In the genomic region with DNA sequence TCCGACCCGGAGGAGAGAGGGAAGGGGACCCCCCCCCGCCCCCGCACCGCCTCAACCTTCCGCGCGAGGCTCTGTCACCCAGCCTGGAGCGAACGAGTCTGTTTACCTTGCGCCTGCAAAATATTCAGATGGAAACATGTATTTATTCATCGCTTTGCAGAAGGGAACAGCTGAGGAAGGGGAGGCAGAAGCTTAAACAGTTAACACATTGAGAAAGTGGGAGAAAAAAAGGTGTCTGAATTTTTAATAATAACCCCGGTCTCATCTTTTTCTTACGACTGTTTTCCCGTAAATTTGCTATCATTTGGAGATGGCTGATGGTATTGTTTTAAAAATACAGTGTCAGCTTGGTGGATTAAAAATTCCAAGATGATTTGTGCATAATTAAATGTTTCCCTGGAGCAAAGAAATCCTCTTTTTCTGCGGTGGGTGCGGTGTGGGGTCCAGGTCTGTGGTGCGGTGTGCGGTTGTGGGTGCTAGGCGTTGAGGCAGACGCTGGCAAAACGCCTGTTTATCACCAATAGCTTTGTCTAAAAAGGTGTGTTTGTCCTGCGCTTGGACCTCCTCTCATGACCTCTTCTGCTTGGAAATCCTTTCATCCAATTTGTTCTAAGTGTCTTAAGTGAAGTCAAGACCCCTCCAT, we compare ENCODE assay signal across 22 cellular contexts. TPM values are rescaled to one million over a fixed set of nuclear protein-coding genes. Genes with fewer than 3 reads are reported as not detected.
DNase-seq lines count a peak whose midpoint lies in the region; ATAC-seq, FAIRE-seq and TF ChIP-seq lines count a peak whose summit lies in the region.
"Had no signal": no experiment of that assay in that cellular context is flagged by ENCODE, and none has a peak within 500 bp of the region (broad histone marks: within the 10 kb centered on the region; RNA-seq: fewer than 3 reads in every experiment).

No MANE protein-coding gene starts in this region.

- POLR2A ChIA-PET in H1 (lab: Charles Lee; ENCODE audit: partially characterized antibody) = interaction anchor here (0.6 to 3.4 kb wide), 3 partner anchors 8 to 29 kb away, joined by 4 to 14 read pairs (median 12); no protein-coding TSS in a partner anchor

- H3K14ac ChIP-seq in H1 (ENCODE audit: insufficient read length) (no peak overlapping the region), neuronal stem cell (ENCODE audit: low read length) (peak overlapping the region; percentile 8)

- H4K91ac ChIP-seq in H1 (replicated peaks; ENCODE audit: insufficient read length, low read length) (no peak overlapping the region), neuronal stem cell (ENCODE audit: low read depth, low read length, poor library complexity) (no peak overlapping the region)

- H3K36me3 ChIP-seq in H1 (ENCODE audit: control insufficient read depth in 2 of 4, insufficient read depth in 4 of 4, low read length in 3 of 4) (peaks cover 0 to 26% (median 0%) of the 10 kb centered on the region in 4 experiments; a peak in 1 of 8 replicates), neuronal stem cell (replicated peaks in 1 of 2; ENCODE audit: control insufficient read depth in 2 of 2, insufficient read depth in 2 of 2, low read length in 2 of 2) (no peaks in the 10 kb centered on the region)
- H3K36me3 ChIP-seq: pancreas, Peyer's patch, upper lobe of left lung had no signal

- peaks cover 6 to 36% (median 25%) of the 10 kb centered on the region in 4 experiments for H3K4me1 ChIP-seq in H1 (replicated peaks in 1 of 4; ENCODE audit: control insufficient read depth in 3 of 4, insufficient read depth in 4 of 4, low read length in 3 of 4)
- H3K4me1 ChIP-seq in neuronal stem cell (ENCODE audit: control insufficient read depth in 2 of 2, insufficient read depth in 1 of 2, low read depth in 1 of 2, low read length in 2 of 2) = peaks cover 3 to 6% of the 10 kb centered on the region in 2 donors

- H3K4me3 Mint-ChIP-seq in activated CD8-positive, alpha-beta memory T cell treated with anti-CD3 and anti-CD28 coated beads, Interleukin-2, amount 10 ng/mL, durations not matched to agents 7 days and 5 days = peak overlapping the region; percentile 41
- peak overlapping the region; percentile 77 for H3K4me3 Mint-ChIP-seq in T-helper 17 cell

- H2BK15ac ChIP-seq in H1 (ENCODE audit: low read length) (no peak overlapping the region), neuronal stem cell (ENCODE audit: low read length) (peak overlapping the region; percentile 49)

- peaks cover 5% of the 10 kb centered on the region for H3K36me3 Mint-ChIP-seq in activated CD8-positive, alpha-beta memory T cell treated with anti-CD3 and anti-CD28 coated beads, Interleukin-2, amount 10 ng/mL, durations not matched to agents 7 days and 5 days
- peaks cover 9% of the 10 kb centered on the region for H3K36me3 Mint-ChIP-seq in T-helper 17 cell (ENCODE audit: low read depth)

- H3K4me2 ChIP-seq in H1 (ENCODE audit: insufficient read depth in 1 of 2, low read depth in 2 of 2, low read length in 2 of 2) = peak overlapping the region; percentile 54 to 61
- no peak overlapping the region for H3K4me2 ChIP-seq in neuronal stem cell (ENCODE audit: insufficient read depth, low read length, poor library complexity, severe bottlenecking)

- H4K20me1 ChIP-seq in H1 (replicated peaks in 1 of 2; ENCODE audit: control insufficient read depth in 1 of 2, insufficient read depth in 2 of 2, low read length in 2 of 2) = peaks cover 18 to 27% of the 10 kb centered on the region in 2 experiments

- H3K4me3 ChIP-seq in H1 (ENCODE audit: extremely low read depth in 1 of 4, insufficient read depth in 2 of 4, low read depth in 3 of 4, low read length in 4 of 4) (peak overlapping the region in 1 of 4 experiments; percentile 41; a peak in 3 of 8 replicates), neuronal stem cell (ENCODE audit: low read length in 2 of 2) (no peak overlapping the region)
- H3K4me3 ChIP-seq: pancreas, Peyer's patch, upper lobe of left lung had no signal

- no peaks in the 10 kb centered on the region for H3K9me3 ChIP-seq in T-helper 17 cell (ENCODE audit: control insufficient read depth, low read length, poor library complexity, severe bottlenecking)
- no peaks in the 10 kb centered on the region for H3K9me3 ChIP-seq in H1 (ENCODE audit: insufficient read depth in 2 of 2, low read depth in 1 of 2, low read length in 1 of 2)
- H3K9me3 ChIP-seq in neuronal stem cell (replicated peaks in 1 of 2; ENCODE audit: control insufficient read depth in 2 of 2, insufficient read depth in 1 of 2, low read depth in 1 of 2, low read length in 2 of 2) = peaks cover 0 to 2% of the 10 kb centered on the region in 2 donors
- H3K9me3 ChIP-seq: pancreas, upper lobe of left lung had no signal

- H3K9ac ChIP-seq in H1 (replicated peaks in 1 of 4; ENCODE audit: extremely low read depth in 1 of 4, low read depth in 3 of 4, low read length in 3 of 4) = no peak overlapping the region
- H3K9ac ChIP-seq in neuronal stem cell (ENCODE audit: low read depth, low read length, poor library complexity) = no peak overlapping the region

- no peak for TF ChIP-seq CTCF in H1 (IDR thresholded peaks at IDR 0.05; ENCODE audit: control extremely low read depth in 1 of 3, insufficient read depth in 1 of 3, low read depth in 1 of 3, low read length in 3 of 3)

- H2AK5ac ChIP-seq in H1 (ENCODE audit: low read depth, low read length) (no peak overlapping the region), neuronal stem cell (ENCODE audit: low read depth, low read length) (peak overlapping the region; percentile 70)

- H3K23ac ChIP-seq in H1 (ENCODE audit: insufficient read length) (no peak overlapping the region), neuronal stem cell (ENCODE audit: low read depth, low read length, poor library complexity) (peak overlapping the region; percentile 65)

- peaks cover 58% of the 10 kb centered on the region for H3K27me3 Mint-ChIP-seq in activated CD8-positive, alpha-beta memory T cell treated with anti-CD3 and anti-CD28 coated beads, Interleukin-2, amount 10 ng/mL, durations not matched to agents 7 days and 5 days
- H3K27me3 Mint-ChIP-seq in T-helper 17 cell = peaks cover 40% of the 10 kb centered on the region

- no peak for DNase-seq in activated CD8-positive, alpha-beta memory T cell treated with anti-CD3 and anti-CD28 coated beads, Interleukin-2, amount 10 ng/mL, durations not matched to agents 7 days and 5 days
- no peak for DNase-seq in activated CD8-positive, alpha-beta memory T cell treated with anti-CD3 and anti-CD28 coated beads for 24 hours
- no peak for DNase-seq in T-helper 17 cell
- no peak for DNase-seq in H1 (ENCODE audit: low read depth in 1 of 2, low spot score in 2 of 2)
- DNase-seq in neuronal stem cell (ENCODE audit: low spot score) = no peak
- no peak for DNase-seq in H54 (ENCODE audit: insufficient read length, low spot score)
- no peak for DNase-seq in stimulated activated CD4-positive, alpha-beta T cell treated with anti-CD3 and anti-CD28 coated beads, Interleukin-4, amount 100 ng/mL, for 4 hours
- no peak for DNase-seq in RPMI8226
- DNase-seq: ACHN; activated CD4-positive, CD25-positive, alpha-beta regulatory T cell; erythroblast; HCEC 1CT; mammary epithelial cell; NCI-H2029; NCI-H526 treated with DMSO at 0.1 percent for 48 hours; Peyer's patch; SW 1271 had no signal

- no peak overlapping the region; the same call in 1 of the 2 replicates for H2BK20ac ChIP-seq in H1 (ENCODE audit: low read length)

- H4K5ac ChIP-seq in H1 (ENCODE audit: insufficient read length, low read depth, low read length) = no peak overlapping the region

- H3K9me3 Mint-ChIP-seq in activated CD8-positive, alpha-beta memory T cell treated with anti-CD3 and anti-CD28 coated beads, Interleukin-2, amount 10 ng/mL, durations not matched to agents 7 days and 5 days (ENCODE audit: low read depth) = no peaks in the 10 kb centered on the region

- H4K8ac ChIP-seq in H1 (ENCODE audit: extremely low read depth, insufficient read depth, low read length) (no peak overlapping the region), neuronal stem cell (ENCODE audit: low read depth, low read length) (no peak overlapping the region)

- H3K27ac ChIP-seq in H1 (ENCODE audit: low read depth, low read length) (no peak overlapping the region), neuronal stem cell (replicated peaks; ENCODE audit: low read length) (no peak overlapping the region)
- H3K27ac ChIP-seq: pancreas, Peyer's patch, upper lobe of left lung had no signal

- no peaks in the 10 kb centered on the region for H3K79me2 ChIP-seq in H1 (ENCODE audit: control insufficient read depth in 1 of 2, insufficient read depth in 2 of 2, low read length in 2 of 2)

- TF ChIP-seq POLR2A in H1 (IDR thresholded peaks at IDR 0.05; ENCODE audit: control extremely low read depth in 1 of 2, low read depth in 2 of 2, low read length in 2 of 2) (no peak), H54 (IDR thresholded peaks at IDR 0.05; ENCODE audit: low read depth, low read length) (no peak)

- 7% methylated on average over 21 of the region's 23 CpGs; no CpG with 5 or more reads in 1 of the 2 experiments for WGBS in H1 (ENCODE audit: extremely low coverage in 1 of 2, insufficient coverage in 1 of 2, insufficient read length in 1 of 2, insufficient replicate concordance in 2 of 2, low coverage in 1 of 2, low lambda C conversion rate in 2 of 2, missing lambda C conversion rate in 1 of 2), 2 experiments
- WGBS in neuronal stem cell (ENCODE audit: extremely low coverage in 2 of 2, insufficient read length in 2 of 2, insufficient replicate concordance in 1 of 2), 2 donors = no CpG with 5 or more reads among the region's 23 CpGs

- H3K79me1 ChIP-seq in H1 (ENCODE audit: low read depth, low read length) (no peaks in the 10 kb centered on the region), neuronal stem cell (ENCODE audit: low read depth, low read length) (peaks cover 4% of the 10 kb centered on the region)

- CTCF ChIA-PET in activated CD8-positive, alpha-beta memory T cell treated with anti-CD3 and anti-CD28 coated beads, Interleukin-2, amount 10 ng/mL, durations not matched to agents 7 days and 5 days (lab: Charles Lee) = interaction anchor here (1.0 kb wide), 1 partner anchor 240 kb away, joined by 3 read pairs; no protein-coding TSS in a partner anchor
- CTCF ChIA-PET in H1 (lab: Charles Lee; ENCODE audit: partially characterized antibody) = interaction anchor here (0.6 to 1.7 kb wide), 5 partner anchors 9 to 434 kb away, joined by 3 to 7 read pairs (median 3); no protein-coding TSS in a partner anchor

- H2BK5ac ChIP-seq in H1 (ENCODE audit: low read depth, low read length) (no peak overlapping the region), neuronal stem cell (ENCODE audit: low read length) (no peak overlapping the region)

- no peak for ATAC-seq in activated CD8-positive, alpha-beta memory T cell treated with anti-CD3 and anti-CD28 coated beads, Interleukin-2, amount 10 ng/mL, durations not matched to agents 7 days and 5 days
- ATAC-seq in T-helper 17 cell = no peak
- ATAC-seq: pancreas had no signal

- no peak for TF ChIP-seq RAD21 in H1 (IDR thresholded peaks at IDR 0.05 in 1 of 2, conservative IDR thresholded peaks at IDR 0.05 in 1 of 2; ENCODE audit: low read depth in 2 of 2, low read length in 2 of 2)

- H3K56ac ChIP-seq in H1 (replicated peaks; ENCODE audit: insufficient read length, low read depth, low read length) = no peak overlapping the region

- FAIRE-seq in H1 (lab: Jason Lieb, UNC) = no peak
- FAIRE-seq in H54 (lab: Jason Lieb, UNC) = no peak
- FAIRE-seq: colon, pancreas had no signal

- H3K18ac ChIP-seq in H1 (ENCODE audit: extremely low read depth, low read length) (no peak overlapping the region), neuronal stem cell (ENCODE audit: low read length) (peak overlapping the region; percentile 85)

- H2BK120ac ChIP-seq in H1 (replicated peaks; ENCODE audit: low read depth, low read length) (no peak overlapping the region), neuronal stem cell (ENCODE audit: low read depth, low read length) (no peak overlapping the region)

- H3K27me3 ChIP-seq in H1 (replicated peaks in 1 of 4; ENCODE audit: control insufficient read depth in 3 of 4, extremely low read depth in 1 of 4, insufficient read depth in 3 of 4, low read length in 3 of 4) (peaks cover 87 to 91% (median 89%) of the 10 kb centered on the region in 4 experiments), neuronal stem cell (ENCODE audit: control insufficient read depth in 3 of 3, insufficient read depth in 3 of 3, low read depth in 1 of 3, low read length in 3 of 3) (peaks cover 70 to 94% (median 86%) of the 10 kb centered on the region in 3 experiments)

- H3K4me1 Mint-ChIP-seq in activated CD8-positive, alpha-beta memory T cell treated with anti-CD3 and anti-CD28 coated beads, Interleukin-2, amount 10 ng/mL, durations not matched to agents 7 days and 5 days = peaks cover 10% of the 10 kb centered on the region
- peaks cover 13% of the 10 kb centered on the region for H3K4me1 Mint-ChIP-seq in T-helper 17 cell

- H3K4ac ChIP-seq in H1 (replicated peaks; ENCODE audit: insufficient read length, low read depth, low read length) = no peak overlapping the region
- H3K4ac ChIP-seq in neuronal stem cell (ENCODE audit: low read length) = no peak overlapping the region

- no peak overlapping the region for H2AFZ ChIP-seq in H1 (ENCODE audit: low read length)
- H2AFZ ChIP-seq in neuronal stem cell (ENCODE audit: low read length) = no peak overlapping the region

- H2BK12ac ChIP-seq in H1 (ENCODE audit: low read depth, low read length) (peak overlapping the region; percentile 55; the same call in 1 of the 2 replicates), neuronal stem cell (ENCODE audit: low read length) (no peak overlapping the region)

- peaks cover 5% of the 10 kb centered on the region; the same call in 1 of the 2 replicates for H3K23me2 ChIP-seq in H1 (ENCODE audit: low read depth, low read length)

- TF ChIP-seq EP300 in H1 (IDR thresholded peaks at IDR 0.05; ENCODE audit: borderline replicate concordance in 1 of 2, low read depth in 2 of 2, low read length in 2 of 2) = no peak

- H3K27ac Mint-ChIP-seq in activated CD8-positive, alpha-beta memory T cell treated with anti-CD3 and anti-CD28 coated beads, Interleukin-2, amount 10 ng/mL, durations not matched to agents 7 days and 5 days = peak overlapping the region; percentile 66
- peak overlapping the region; percentile 91 for H3K27ac Mint-ChIP-seq in T-helper 17 cell

RNA-seq across cellular contexts. Expression of a gene that starts 1.5 kb away (rescaled TPM):
- total RNA-seq in activated CD8-positive, alpha-beta memory T cell treated with anti-CD3 and anti-CD28 coated beads, Interleukin-2, amount 10 ng/mL, durations not matched to agents 7 days and 5 days = not detected
- total RNA-seq in T-helper 17 cell = not detected
- not detected in 2 replicates for total RNA-seq in H1 (2021; fragmentation: NEBNext Ultra II Directional; extraction: Animal tissue kit (Norgen Biotek cat#: 25700))
- polyA plus RNA-seq in H1 (2011; rRNA removed) = 0.03 TPM in 1 of 2 replicates, not detected in the other
- polyA plus RNA-seq in H1 (2011; cell fraction: cytosol; rRNA removed) = not detected
- not detected for polyA plus RNA-seq in H1 (2011; cell fraction: nucleus; rRNA removed)
- not detected in 4 replicates for polyA plus RNA-seq in H1 (2012, experiment 1 of 2)
- polyA plus RNA-seq in H1 (2012, experiment 2 of 2) = not detected
- 0.02 TPM for polyA plus RNA-seq in H1 (2013, experiment 1 of 2)
- not detected for polyA plus RNA-seq in H1 (2013, experiment 2 of 2)
- polyA minus RNA-seq in H1 (2011; rRNA and poly(A)+ RNA removed) = not detected in 2 replicates
- polyA minus RNA-seq in H1 (2011; cell fraction: cytosol; rRNA and poly(A)+ RNA removed) = not detected
- polyA minus RNA-seq in H1 (2011; cell fraction: nucleus; rRNA and poly(A)+ RNA removed) = not detected
- 0.01 TPM for polyA plus RNA-seq in neuronal stem cell (2013, experiment 1 of 2)
- 0.01 TPM for polyA plus RNA-seq in neuronal stem cell (2013, experiment 2 of 2)
- total RNA-seq: glomerular endothelial cell, mammary epithelial cell, MCF 10A, pancreas, Peyer's patch, upper lobe of left lung had no signal
- polyA plus RNA-seq: mammary epithelial cell, pancreas had no signal
